In genomic region chr18:35268811-35269210, GRCh38 we compare ENCODE assay signal across 1 cellular context.
TF ChIP-seq lines count a peak whose summit lies in the region.

No MANE protein-coding gene starts in this region.

TF ChIP-seq in SK-N-SH treated with all-trans-retinoic acid at 6 μM for 48 hours, 23 proteins besides CTCF, POLR2A, EP300 and RAD21 (continued from another document):
- TF ChIP-seq PATZ1 (CRISPR knock-in tag; IDR thresholded peaks at IDR 0.05; ENCODE audit: borderline replicate concordance), result no peak
